Comparison of ENCODE assay signal across 13 cellular contexts in the genomic region with DNA sequence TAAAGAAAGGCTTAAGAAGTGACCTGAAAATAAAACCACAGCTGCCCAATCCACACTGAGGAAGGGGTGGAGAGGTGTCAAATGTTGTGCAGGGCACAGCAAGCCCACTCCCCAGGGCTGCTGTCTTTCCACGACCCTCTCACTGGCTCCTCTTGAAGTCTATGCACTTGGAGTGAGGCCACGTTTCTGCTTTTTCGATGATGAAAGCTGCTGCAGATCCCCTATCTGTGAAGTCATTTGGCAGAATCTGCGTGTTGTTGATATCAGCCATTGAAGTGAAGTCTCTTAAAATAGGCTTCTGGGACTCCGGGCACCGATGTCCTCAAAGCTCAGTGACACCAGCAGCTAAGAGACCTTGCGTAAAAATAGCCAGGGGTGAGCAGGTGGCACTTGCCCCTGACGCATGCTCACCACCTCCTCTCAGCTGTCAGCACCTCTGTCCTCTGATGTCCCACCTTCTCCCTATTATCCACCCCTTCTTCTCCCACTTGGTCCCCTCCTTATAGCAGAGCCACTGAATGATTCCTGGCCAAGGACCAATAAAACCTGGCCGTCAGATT.
"Had no signal": no experiment of that assay in that cellular context is flagged by ENCODE, and none has a peak within 500 bp of the region (broad histone marks: within the 10 kb centered on the region; RNA-seq: fewer than 3 reads in every experiment).

No MANE protein-coding gene starts in this region.

- H3K27ac ChIP-seq: neutrophil had no signal

- H3K36me3 ChIP-seq: adrenal gland, neutrophil had no signal

- H3K9me3 ChIP-seq: neutrophil had no signal

- ATAC-seq: activated CD4-positive, CD25-positive, alpha-beta regulatory T cell treated with anti-CD3 and anti-CD28 coated beads, Interleukin-2, amount 50 U/mL, for 24 hours; activated T-cell treated with anti-CD3 and anti-CD28 coated beads, Interleukin-2, amount 50 U/mL, for 72 hours; natural killer cell; stimulated activated naive CD8-positive, alpha-beta T cell treated with anti-CD3 and anti-CD28 coated beads, Interleukin-15, Interleukin-2, amounts not matched to agents 100 U/mL and 50 U/mL, for 24 hours had no signal

- H3K27me3 ChIP-seq: adrenal gland, neutrophil had no signal

- H3K4me3 ChIP-seq: adrenal gland, skin epidermis had no signal

- DNase-seq: activated CD8-positive, alpha-beta memory T cell treated with anti-CD3 and anti-CD28 coated beads for 24 hours; activated effector memory CD4-positive, alpha-beta T cell treated with anti-CD3 and anti-CD28 coated beads, Interleukin-2, amount 50 U/mL, for 16 hours; activated naive CD4-positive, alpha-beta T cell treated with anti-CD3 and anti-CD28 coated beads, Interleukin-2, amount 50 U/mL, for 16 hours; activated T-cell treated with anti-CD3 and anti-CD28 coated beads, Interleukin-2, amount 50 U/mL, for 72 hours; adrenal gland; effector CD8-positive, alpha-beta T cell; natural killer cell; retina; stimulated activated naive CD8-positive, alpha-beta T cell treated with anti-CD3 and anti-CD28 coated beads, Interleukin-15, Interleukin-2, amounts not matched to agents 100 U/mL and 50 U/mL, for 24 hours; substantia nigra had no signal
